Comparison of ENCODE assay signal across 1 cellular context in genomic region chr3:32419766-32420137, GRCh38.
TF ChIP-seq lines count a peak whose summit lies in the region.

No MANE protein-coding gene starts in this region.

TF ChIP-seq in GM23338, 12 proteins besides CTCF, POLR2A, EP300 and RAD21 (continued from another document):
- TF ChIP-seq ZNF462 (CRISPR knock-in tag; IDR thresholded peaks at IDR 0.05) (no peak), NANOG (IDR thresholded peaks at IDR 0.05; ENCODE audit: borderline replicate concordance) (no peak), EZH2phosphoT487 (IDR thresholded peaks at IDR 0.05; ENCODE audit: unreplicated experiment) (no peak), ZNF114 (CRISPR knock-in tag; IDR thresholded peaks at IDR 0.05) (no peak), ETS1 (IDR thresholded peaks at IDR 0.05) (no peak), REST (IDR thresholded peaks at IDR 0.05; ENCODE audit: unreplicated experiment) (no peak), ZNF331 (CRISPR knock-in tag; IDR thresholded peaks at IDR 0.05; ENCODE audit: low read depth) (no peak), EZH2 (IDR thresholded peaks at IDR 0.05; ENCODE audit: low read depth, unreplicated experiment) (no peak), STAT1 (IDR thresholded peaks at IDR 0.05; ENCODE audit: unreplicated experiment) (no peak), POLR2AphosphoS5 (IDR thresholded peaks at IDR 0.05; ENCODE audit: low read depth) (no peak), JUNB (IDR thresholded peaks at IDR 0.05; ENCODE audit: unreplicated experiment) (no peak)
